ENCODE assay signal across 14 cellular contexts in the genomic region with DNA sequence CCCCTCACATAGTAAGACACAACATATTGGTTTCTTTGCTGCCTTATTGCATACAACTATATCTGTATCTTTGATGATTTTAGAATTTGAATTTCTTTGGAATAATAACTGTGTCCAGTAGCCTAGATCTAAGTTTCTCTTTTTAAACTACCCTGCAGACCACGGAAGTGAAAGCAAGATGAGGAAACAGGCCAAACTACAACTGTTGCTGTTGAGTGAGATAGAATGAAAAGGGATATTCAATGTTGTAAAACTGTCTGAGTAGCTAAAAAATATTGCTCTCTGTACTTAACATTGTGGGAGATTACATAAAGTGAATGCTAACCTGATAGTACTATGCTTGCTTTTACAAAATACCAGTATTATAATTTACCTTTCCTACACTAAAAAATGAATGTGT.
DNase-seq lines count a peak whose midpoint lies in the region; ATAC-seq and TF ChIP-seq lines count a peak whose summit lies in the region.
"Had no signal": no experiment of that assay in that cellular context is flagged by ENCODE, and none has a peak within 500 bp of the region (broad histone marks: within the 10 kb centered on the region; RNA-seq: fewer than 3 reads in every experiment).

No MANE protein-coding gene starts in this region.

- H3K79me2 ChIP-seq in parathyroid adenoma, result no peaks in the 10 kb centered on the region

- no peak overlapping the region for H3K4me3 ChIP-seq in parathyroid adenoma (ENCODE audit: low read depth, low read length)
- H3K4me3 ChIP-seq: PC-9 had no signal

- no peak overlapping the region for H3K4me2 ChIP-seq in parathyroid adenoma (ENCODE audit: low read length)
- H3K4me2 ChIP-seq: PC-9 had no signal

- no peak overlapping the region for H3K27ac ChIP-seq in parathyroid adenoma
- H3K27ac ChIP-seq: PC-9 had no signal

- H3K27ac Mint-ChIP-seq in activated naive CD8-positive, alpha-beta T cell treated with anti-CD3 and anti-CD28 coated beads, Interleukin-2, amount 50 U/mL, for 24 hours, result peak overlapping the region; percentile 3
- H3K27ac Mint-ChIP-seq: activated T-helper 2 cell treated with anti-CD3 and anti-CD28 coated beads, Interferon-gamma antibody, Interleukin-2, Interleukin-4, amounts not matched to agents 10 μg/mL and 5 μg/mL and 100 μg/mL, durations not matched to agents 14 hours and 24 hours and 36 hours had no signal

- H2AFZ ChIP-seq in parathyroid adenoma, result peak overlapping the region; percentile 47
- H2AFZ ChIP-seq: PC-9 had no signal

- H3K36me3 ChIP-seq in parathyroid adenoma (ENCODE audit: control insufficient read depth, insufficient read depth, low read length), result no peaks in the 10 kb centered on the region

- peaks cover 38% of the 10 kb centered on the region for H3K4me1 ChIP-seq in parathyroid adenoma

- ATAC-seq in GM19455 (IDR thresholded peaks at IDR 0.05; ENCODE audit: unreplicated experiment) (peak; percentile 52), omental fat pad (ENCODE audit: low FRiP score) (no peak), HG03280 (IDR thresholded peaks at IDR 0.05; ENCODE audit: unreplicated experiment) (no peak)
- no peak for ATAC-seq in activated naive CD8-positive, alpha-beta T cell treated with anti-CD3 and anti-CD28 coated beads, Interleukin-2, amount 50 U/mL, for 24 hours

- H3K36me3 Mint-ChIP-seq in activated naive CD8-positive, alpha-beta T cell treated with anti-CD3 and anti-CD28 coated beads, Interleukin-2, amount 50 U/mL, for 24 hours (ENCODE audit: low read depth), result no peaks in the 10 kb centered on the region

- no peaks in the 10 kb centered on the region for H3K27me3 ChIP-seq in parathyroid adenoma (ENCODE audit: control insufficient read depth, insufficient read depth, low read length)

- DNase-seq in Kasumi-1 (lab: John Stamatoyannopoulos, UW), result peak; percentile 44 to 58
- no peak for DNase-seq in activated naive CD8-positive, alpha-beta T cell treated with anti-CD3 and anti-CD28 coated beads, Interleukin-2, amount 50 U/mL, for 24 hours
- no peak for DNase-seq in DMS79 treated with DMSO at 0.1 percent for 48 hours (lab: John Stamatoyannopoulos, UW)
- no peak for DNase-seq in omental fat pad (ENCODE audit: low spot score)
- DNase-seq in NK-92 treated with Interleukin-12 subunit alpha and Interleukin-12 subunit beta, amount 100 ng/mL, for 24 hours (lab: John Stamatoyannopoulos, UW), result no peak
- DNase-seq: central memory CD4-positive, alpha-beta T cell; foreskin fibroblast; NCI-H1694; PC-9; stimulated activated CD4-positive, alpha-beta T cell treated with anti-CD3 and anti-CD28 coated beads, Interleukin-4, amount 100 ng/mL, for 4 hours had no signal

- no peak for TF ChIP-seq CTCF in parathyroid adenoma (IDR thresholded peaks at IDR 0.05)
- TF ChIP-seq CTCF in omental fat pad (IDR thresholded peaks at IDR 0.05), result no peak

- H3K9me3 ChIP-seq in parathyroid adenoma (ENCODE audit: control insufficient read depth, low read length), result no peaks in the 10 kb centered on the region

- peaks cover 25% of the 10 kb centered on the region for H3K4me1 Mint-ChIP-seq in activated naive CD8-positive, alpha-beta T cell treated with anti-CD3 and anti-CD28 coated beads, Interleukin-2, amount 50 U/mL, for 24 hours

- no peak overlapping the region for H3K4me3 Mint-ChIP-seq in activated naive CD8-positive, alpha-beta T cell treated with anti-CD3 and anti-CD28 coated beads, Interleukin-2, amount 50 U/mL, for 24 hours

- no peaks in the 10 kb centered on the region for H3K27me3 Mint-ChIP-seq in activated naive CD8-positive, alpha-beta T cell treated with anti-CD3 and anti-CD28 coated beads, Interleukin-2, amount 50 U/mL, for 24 hours

- no peak overlapping the region for H3K9ac ChIP-seq in parathyroid adenoma

- H3K9me3 Mint-ChIP-seq in activated naive CD8-positive, alpha-beta T cell treated with anti-CD3 and anti-CD28 coated beads, Interleukin-2, amount 50 U/mL, for 24 hours, result no peaks in the 10 kb centered on the region
- H3K9me3 Mint-ChIP-seq: activated T-helper 2 cell treated with anti-CD3 and anti-CD28 coated beads, Interferon-gamma antibody, Interleukin-2, Interleukin-4, amounts not matched to agents 10 μg/mL and 5 μg/mL and 100 μg/mL, durations not matched to agents 14 hours and 24 hours and 36 hours had no signal

Comparison
In these comparisons a context has a peak if more than half of its experiments do, and no peak if none do; other contexts are left out.
1. DNase-seq: peak in Kasumi-1 (2 of 2); none in activated naive CD8-positive, alpha-beta T cell treated with anti-CD3 and anti-CD28 coated beads, Interleukin-2, amount 50 U/mL, for 24 hours (single experiment), DMS79 treated with DMSO at 0.1 percent for 48 hours (single experiment), omental fat pad (single experiment) and NK-92 treated with Interleukin-12 subunit alpha and Interleukin-12 subunit beta, amount 100 ng/mL, for 24 hours (single experiment).